33 cellular contexts compared by ENCODE assay signal in the genomic region with DNA sequence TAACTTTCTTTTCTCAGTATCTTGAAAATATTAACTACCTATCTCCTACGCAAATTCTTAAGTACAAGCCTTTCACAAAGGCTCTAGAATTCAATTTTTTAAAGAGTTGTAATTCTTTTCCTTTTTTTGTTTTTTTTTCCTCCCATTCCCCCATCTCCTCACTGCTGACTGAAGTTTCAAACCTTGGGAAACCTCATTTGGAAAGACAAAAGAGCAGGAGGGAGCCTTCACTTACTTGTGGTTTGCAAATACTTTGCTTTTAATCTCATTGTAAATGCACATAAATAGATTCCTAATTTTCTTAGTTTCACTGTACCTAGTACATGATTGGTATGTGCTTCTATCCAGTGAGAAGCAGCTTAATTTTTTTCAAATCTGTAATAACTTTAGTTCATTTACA. TPM values are rescaled to one million over a fixed set of nuclear protein-coding genes. Genes with fewer than 3 reads are reported as not detected.
"Had no signal": no experiment of that assay in that cellular context is flagged by ENCODE, and none has a peak within 500 bp of the region (broad histone marks: within the 10 kb centered on the region; RNA-seq: fewer than 3 reads in every experiment).

No MANE protein-coding gene starts in this region.

- H3K27ac ChIP-seq: coronary artery, esophagus muscularis mucosa, heart right ventricle, left lung, ovary, psoas muscle, sigmoid colon, testis, tibial artery had no signal

- H3K36me3 ChIP-seq: esophagus muscularis mucosa, heart right ventricle, left lung, ovary, sigmoid colon, tibial artery had no signal

- H3K27me3 ChIP-seq: esophagus muscularis mucosa, heart right ventricle, left lung, ovary, sigmoid colon, testis, tibial artery had no signal

- H3K27ac Mint-ChIP-seq: naive thymus-derived CD8-positive, alpha-beta T cell; nephron progenitor cell; stimulated activated memory B cell treated with anti-CD40 and anti-IgM and Interleukin-4, amounts not matched to agents 10 μg/mL and 1 μg/mL and 100 μg/mL, for 72 hours; type B pancreatic cell had no signal

- H3K4me3 Mint-ChIP-seq: naive thymus-derived CD8-positive, alpha-beta T cell; nephron progenitor cell; stimulated activated memory B cell treated with anti-CD40 and anti-IgM and Interleukin-4, amounts not matched to agents 10 μg/mL and 1 μg/mL and 100 μg/mL, for 72 hours; type B pancreatic cell had no signal

- H3K9me3 ChIP-seq: esophagus muscularis mucosa, heart right ventricle, left lung, ovary, psoas muscle, sigmoid colon, testis, tibial artery had no signal

- H3K36me3 Mint-ChIP-seq: type B pancreatic cell had no signal

- H3K9me3 Mint-ChIP-seq: type B pancreatic cell had no signal

- DNase-seq: dermis blood vessel endothelial cell; effector memory CD4-positive, alpha-beta T cell; foreskin melanocyte; glutamatergic neuron; heart right ventricle; hippocampal formation; left cardiac atrium; left lung; mesenchymal stem cell; naive thymus-derived CD8-positive, alpha-beta T cell; nephron progenitor cell; occipital lobe; ovary; posterior cingulate gyrus; psoas muscle; right cardiac atrium; sigmoid colon; stimulated activated CD4-positive, alpha-beta T cell treated with anti-CD3 and anti-CD28 coated beads, Interleukin-2, amount 100 ng/mL, for 24 hours; stimulated activated CD4-positive, alpha-beta T cell treated with anti-CD3 and anti-CD28 coated beads, Interleukin-4, amount 100 ng/mL, for 4 hours; stimulated activated naive CD8-positive, alpha-beta T cell treated with anti-CD3 and anti-CD28 coated beads, Interleukin-15, Interleukin-2, amounts not matched to agents 100 U/mL and 50 U/mL, for 24 hours; substantia nigra; testis; tibial artery had no signal

- H3K4me1 ChIP-seq: heart right ventricle, left lung, psoas muscle, sigmoid colon, testis, tibial artery had no signal

- ATAC-seq: heart right ventricle; left cardiac atrium; left lung; naive thymus-derived CD8-positive, alpha-beta T cell; psoas muscle; right cardiac atrium; stimulated activated memory B cell treated with anti-CD40 and anti-IgM and Interleukin-4, amounts not matched to agents 10 μg/mL and 1 μg/mL and 100 μg/mL, for 72 hours; stimulated activated naive CD8-positive, alpha-beta T cell treated with anti-CD3 and anti-CD28 coated beads, Interleukin-15, Interleukin-2, amounts not matched to agents 100 U/mL and 50 U/mL, for 24 hours had no signal

- H3K4me3 ChIP-seq: coronary artery, esophagus muscularis mucosa, heart right ventricle, left lung, ovary, psoas muscle, sigmoid colon, testis, tibial artery had no signal

RNA-seq across cellular contexts. Expression of a gene that starts 15.8 kb away (rescaled TPM):
- total RNA-seq: dermis blood vessel endothelial cell, endothelial cell of umbilical vein, epithelial cell of proximal tubule, fibroblast of lung, kidney epithelial cell, lung microvascular endothelial cell, renal cortical epithelial cell had no signal
